In genomic region chr17:50087246-50087911, GRCh38 we compare ENCODE assay signal across 8 cellular contexts. TPM values are rescaled to one million over a fixed set of nuclear protein-coding genes. Genes with fewer than 3 reads are reported as not detected.
A peak's percentile ranks its signal among the peaks of the same experiment; 100 is the strongest.
DNase-seq lines count a peak whose midpoint lies in the region; ATAC-seq, FAIRE-seq and TF ChIP-seq lines count a peak whose summit lies in the region.

No MANE protein-coding gene starts in this region.

- no peak overlapping the region for H3K4me3 ChIP-seq in K562

- ATAC-seq in GM21529 (IDR thresholded peaks at IDR 0.05; ENCODE audit: unreplicated experiment) (peak; percentile 64), K562 (peak; percentile 99), GM21528 (IDR thresholded peaks at IDR 0.05; ENCODE audit: low FRiP score, unreplicated experiment) (no peak)

- no peak overlapping the region for H3K4me3 Mint-ChIP-seq in immature natural killer cell

- no peaks in the 10 kb centered on the region for H3K4me1 Mint-ChIP-seq in immature natural killer cell

- BruUV-seq in K562 (replicated peaks; lab: Mats Ljungman, UMichigan), result no TSS peak

- CTCF ChIA-PET in K562 (lab: Yijun Ruan, JAX; ENCODE audit: low intra/inter-chr PET ratio), result interaction anchor here (0.6 to 1.9 kb wide), 3 partner anchors 51 to 226 kb away, joined by 3 to 35 read pairs (median 4); no protein-coding TSS in a partner anchor

- peaks cover 3% of the 10 kb centered on the region for H3K9me1 ChIP-seq in K562 (ENCODE audit: control insufficient read depth, insufficient read depth, low read length)

- TF ChIP-seq RAD21 in K562 (CRISPR knock-in tag; conservative IDR thresholded peaks at IDR 0.05 in 1 of 2, IDR thresholded peaks at IDR 0.05 in 1 of 2), result peak; percentile 84 to 92

- POLR2A ChIA-PET in K562 (lab: Yijun Ruan, JAX), result interaction anchor here (0.6 to 1.0 kb wide), 3 partner anchors 59 to 275 kb away, joined by 3 to 4 read pairs (median 3); no protein-coding TSS in a partner anchor

- no peak overlapping the region for H3K27ac ChIP-seq in C4-2B
- no peak overlapping the region for H3K27ac ChIP-seq in K562 (ENCODE audit: extremely low read depth, low read depth, low read length)

- no peaks in the 10 kb centered on the region for H3K36me3 ChIP-seq in K562 (ENCODE audit: control insufficient read depth, insufficient read depth, low read length)

- peak; percentile 95 for FAIRE-seq in K562 (lab: Jason Lieb, UNC)

- intact Hi-C loops in K562 (cut with micrococcal nuclease), result loop anchor here (1.0 to 10.0 kb wide), 2 partner anchors 60 to 203 kb away; no protein-coding TSS in a partner anchor

- 8% methylated on average over 8 of the region's 10 CpGs for WGBS in K562 (ENCODE audit: insufficient coverage, low coverage, missing lambda C conversion rate)

- no peak for TF ChIP-seq EP300 in K562 (IDR thresholded peaks at IDR 0.05; ENCODE audit: low read length)

- peaks cover 4% of the 10 kb centered on the region; the same call in 1 of the 2 replicates for H4K20me1 ChIP-seq in K562 (replicated peaks; ENCODE audit: control insufficient read depth, insufficient read depth, low read length)

- in situ Hi-C loops in K562 (cut with MboI), result no loop called here

- H2AFZ ChIP-seq in K562 (ENCODE audit: low read depth, low read length), result no peak overlapping the region

- H3K79me2 ChIP-seq in K562 (ENCODE audit: control insufficient read depth, insufficient read depth, low read length), result no peaks in the 10 kb centered on the region

- H3K4me1 ChIP-seq in K562 (replicated peaks in 1 of 2; ENCODE audit: control insufficient read depth in 2 of 2, insufficient read depth in 2 of 2, low read length in 2 of 2), result peaks cover 0 to 3% of the 10 kb centered on the region in 2 experiments; a peak in 1 of 5 replicates

- no peak overlapping the region for H3K27ac Mint-ChIP-seq in immature natural killer cell

- DNase-seq in NCI-H2029 treated with DMSO at 0.1 percent for 48 hours (lab: John Stamatoyannopoulos, UW), result peak; percentile 34
- peak; percentile 74 for DNase-seq in UCSD-AML1 (lab: John Stamatoyannopoulos, UW; ENCODE audit: unreplicated experiment)
- peak; percentile 79 to 86 (median 82) for DNase-seq in K562 (ENCODE audit: extremely low read depth in 1 of 4, low spot score in 3 of 4)
- peak; percentile 63 to 71 (median 66) for DNase-seq in immature natural killer cell
- peak; percentile 55 for DNase-seq in stimulated activated CD4-positive, alpha-beta T cell treated with anti-CD3 and anti-CD28 coated beads, Interleukin-2, amount 100 ng/mL, for 4 hours (ENCODE audit: low read depth)

- H3K27me3 ChIP-seq in K562 (ENCODE audit: control insufficient read depth in 2 of 2, insufficient read depth in 2 of 2, low read length in 2 of 2), result peaks cover 0 to 32% of the 10 kb centered on the region in 2 experiments; a peak in 3 of 5 replicates

- no peaks in the 10 kb centered on the region for H3K36me3 Mint-ChIP-seq in immature natural killer cell

- no peak overlapping the region for H3K4me2 ChIP-seq in K562 (ENCODE audit: insufficient read depth, low read length)

- no peaks in the 10 kb centered on the region for H3K9me3 ChIP-seq in K562 (replicated peaks; ENCODE audit: control insufficient read depth, insufficient read depth, low read depth, low read length)

- H3K9ac ChIP-seq in K562 (ENCODE audit: insufficient read depth in 1 of 2, low read depth in 2 of 2, low read length in 2 of 2), result 0 out of 4 replicates have a peak overlapping the region, but pooled peaks of 1 of the 2 experiments have one; percentile 27

- peaks cover under 1 to 2% (median 2%) of the 10 kb centered on the region in 3 donors for H3K27me3 Mint-ChIP-seq in immature natural killer cell (ENCODE audit: low read depth in 3 of 3)

- H3K9me3 Mint-ChIP-seq in immature natural killer cell, result no peaks in the 10 kb centered on the region

- TF ChIP-seq CTCF in C4-2B (conservative IDR thresholded peaks at IDR 0.05) (peak; percentile 98), K562 (IDR thresholded peaks at IDR 0.05 in 2 of 3, conservative IDR thresholded peaks at IDR 0.05 in 1 of 3; ENCODE audit: insufficient read depth in 2 of 3, low read depth in 1 of 3, low read length in 3 of 3) (peak; percentile 91 to 97 (median 96))

- TF ChIP-seq POLR2A in K562 (conservative IDR thresholded peaks at IDR 0.05), result no peak

TF ChIP-seq in K562, 482 proteins besides CTCF, POLR2A, EP300 and RAD21 (continues in another document):
- TF ChIP-seq ZBTB9 (CRISPR knock-in tag; IDR thresholded peaks at IDR 0.05) (no peak), ZNF165 (CRISPR knock-in tag; IDR thresholded peaks at IDR 0.05; ENCODE audit: borderline replicate concordance) (no peak), RUNX1 (IDR thresholded peaks at IDR 0.05; ENCODE audit: low read depth) (no peak)

RNA-seq across cellular contexts. Expression of gene PDK2, which starts 7.8 kb away (rescaled TPM):
- total RNA-seq in K562 (2011; cell fraction: chromatin; rRNA removed; ENCODE audit: low replicate concordance), result 1.4 and 4.1 TPM in 2 replicates
- total RNA-seq in K562 (2011; cell fraction: nucleolus; rRNA removed), result 1.1 and 3.0 TPM in 2 replicates
- 0.37 and 0.53 TPM in 2 replicates for total RNA-seq in K562 (2011; cell fraction: nucleoplasm; rRNA removed)
- total RNA-seq in K562 (2014; rRNA removed) (1.00 and 1.5 TPM in 2 replicates), K562 (2014; rRNA removed; fragmentation: Illumina TruSeq; extraction: Trizol) (0.38 and 0.87 TPM in 2 replicates), K562 (2015; rRNA removed; fragmentation: Illumina TruSeq; extraction: Trizol) (1.2 and 1.4 TPM in 2 replicates), K562 (2021) (1.9 and 2.5 TPM in 2 replicates)
- polyA plus RNA-seq in K562 (2011; rRNA removed) (1.8 and 5.3 TPM in 2 replicates), K562 (2014; fragmentation: Illumina TruSeq; extraction: Trizol) (2.0 and 2.7 TPM in 2 replicates), K562 (2014; fragmentation: Nextera tagmentation; extraction: Ambion mirVana) (under 1 TPM; 0.03 to 0.08 TPM), K562 (2014; rRNA removed) (1.5 and 2.6 TPM in 2 replicates), immature natural killer cell (10 to 100 TPM; 36.5 to 54.5 (median 43.8) TPM)
- 3.7 and 10.5 TPM in 2 replicates for polyA plus RNA-seq in K562 (2011; cell fraction: cytosol; rRNA removed)
- 4.9 and 5.8 TPM in 2 replicates for polyA plus RNA-seq in K562 (2011; cell fraction: nucleus; rRNA removed)
- 2.6 and 5.2 TPM in 2 replicates for polyA plus RNA-seq in K562 (2012)
- polyA minus RNA-seq in K562 (2011; rRNA and poly(A)+ RNA removed), result 3.0 and 4.2 TPM in 2 replicates
- polyA minus RNA-seq in K562 (2011; cell fraction: cytosol; rRNA and poly(A)+ RNA removed), result 3.3 and 9.3 TPM in 2 replicates
- 1.6 and 1.8 TPM in 2 replicates for polyA minus RNA-seq in K562 (2011; cell fraction: nucleus; rRNA and poly(A)+ RNA removed)

RNA-seq across cellular contexts. Expression of gene ITGA3, which starts 31.5 kb away (rescaled TPM):
- 0.19 and 1.1 TPM in 2 replicates for total RNA-seq in K562 (2011; cell fraction: chromatin; rRNA removed; ENCODE audit: low replicate concordance)
- 1.1 and 4.2 TPM in 2 replicates for total RNA-seq in K562 (2011; cell fraction: nucleolus; rRNA removed)
- 0.51 and 1.1 TPM in 2 replicates for total RNA-seq in K562 (2011; cell fraction: nucleoplasm; rRNA removed)
- total RNA-seq in K562 (2014; rRNA removed) (0.05 and 0.20 TPM in 2 replicates), K562 (2014; rRNA removed; fragmentation: Illumina TruSeq; extraction: Trizol) (0.10 and 0.33 TPM in 2 replicates), K562 (2015; rRNA removed; fragmentation: Illumina TruSeq; extraction: Trizol) (0.11 and 0.14 TPM in 2 replicates), K562 (2021) (0.75 and 1.3 TPM in 2 replicates)
- polyA plus RNA-seq in K562 (2011; rRNA removed) (0.15 and 0.16 TPM in 2 replicates), K562 (2014; fragmentation: Illumina TruSeq; extraction: Trizol) (0.13 and 0.24 TPM in 2 replicates), K562 (2014; fragmentation: Nextera tagmentation; extraction: Ambion mirVana) (not detected), K562 (2014; rRNA removed) (0.03 TPM in 2 replicates), immature natural killer cell (1 to 10 TPM in 1 of 3 donors, under 1 TPM in 1, not detected in 1; 0.54 to 1.1 TPM)
- 0.13 and 0.30 TPM in 2 replicates for polyA plus RNA-seq in K562 (2011; cell fraction: cytosol; rRNA removed)
- 0.86 and 1.1 TPM in 2 replicates for polyA plus RNA-seq in K562 (2011; cell fraction: nucleus; rRNA removed)
- 0.35 and 1.4 TPM in 2 replicates for polyA plus RNA-seq in K562 (2012)
- polyA minus RNA-seq in K562 (2011; rRNA and poly(A)+ RNA removed), result 1.1 TPM in 1 of 2 replicates, not detected in the other
- polyA minus RNA-seq in K562 (2011; cell fraction: cytosol; rRNA and poly(A)+ RNA removed), result 0.19 and 2.6 TPM in 2 replicates
- polyA minus RNA-seq in K562 (2011; cell fraction: nucleus; rRNA and poly(A)+ RNA removed), result 0.56 and 0.67 TPM in 2 replicates

RNA-seq across cellular contexts. Expression of gene SAMD14, which starts 42.6 kb away (rescaled TPM):
- 0.18 and 1.0 TPM in 2 replicates for total RNA-seq in K562 (2011; cell fraction: chromatin; rRNA removed; ENCODE audit: low replicate concordance)
- total RNA-seq in K562 (2011; cell fraction: nucleolus; rRNA removed), result 0.50 TPM in 1 of 2 replicates, not detected in the other
- not detected in 2 replicates for total RNA-seq in K562 (2011; cell fraction: nucleoplasm; rRNA removed)
- total RNA-seq in K562 (2014; rRNA removed), result not detected in 2 replicates
- not detected in 2 replicates for total RNA-seq in K562 (2014; rRNA removed; fragmentation: Illumina TruSeq; extraction: Trizol)
- not detected in 2 replicates for total RNA-seq in K562 (2015; rRNA removed; fragmentation: Illumina TruSeq; extraction: Trizol)
- total RNA-seq in K562 (2021), result 0.07 TPM in 1 of 2 replicates, not detected in the other
- polyA plus RNA-seq in K562 (2011; rRNA removed), result 0.14 TPM in 1 of 2 replicates, not detected in the other
- 0.01 and 0.10 TPM in 2 replicates for polyA plus RNA-seq in K562 (2011; cell fraction: cytosol; rRNA removed)
- polyA plus RNA-seq in K562 (2011; cell fraction: nucleus; rRNA removed), result 0.15 and 0.24 TPM in 2 replicates
- 0.07 and 0.22 TPM in 2 replicates for polyA plus RNA-seq in K562 (2012)
- 0.04 TPM in 1 of 2 replicates, not detected in the other for polyA plus RNA-seq in K562 (2014; fragmentation: Illumina TruSeq; extraction: Trizol)
- not detected for polyA plus RNA-seq in K562 (2014; fragmentation: Nextera tagmentation; extraction: Ambion mirVana)
- 0.11 TPM in 1 of 2 replicates, not detected in the other for polyA plus RNA-seq in K562 (2014; rRNA removed)
- 0.15 TPM in 1 of 2 replicates, not detected in the other for polyA minus RNA-seq in K562 (2011; rRNA and poly(A)+ RNA removed)
- not detected in 2 replicates for polyA minus RNA-seq in K562 (2011; cell fraction: cytosol; rRNA and poly(A)+ RNA removed)
- polyA minus RNA-seq in K562 (2011; cell fraction: nucleus; rRNA and poly(A)+ RNA removed), result not detected in 2 replicates
- 1 to 10 TPM in 1 of 3 donors, not detected in 2; 1.2 TPM for polyA plus RNA-seq in immature natural killer cell
